In the genomic region with DNA sequence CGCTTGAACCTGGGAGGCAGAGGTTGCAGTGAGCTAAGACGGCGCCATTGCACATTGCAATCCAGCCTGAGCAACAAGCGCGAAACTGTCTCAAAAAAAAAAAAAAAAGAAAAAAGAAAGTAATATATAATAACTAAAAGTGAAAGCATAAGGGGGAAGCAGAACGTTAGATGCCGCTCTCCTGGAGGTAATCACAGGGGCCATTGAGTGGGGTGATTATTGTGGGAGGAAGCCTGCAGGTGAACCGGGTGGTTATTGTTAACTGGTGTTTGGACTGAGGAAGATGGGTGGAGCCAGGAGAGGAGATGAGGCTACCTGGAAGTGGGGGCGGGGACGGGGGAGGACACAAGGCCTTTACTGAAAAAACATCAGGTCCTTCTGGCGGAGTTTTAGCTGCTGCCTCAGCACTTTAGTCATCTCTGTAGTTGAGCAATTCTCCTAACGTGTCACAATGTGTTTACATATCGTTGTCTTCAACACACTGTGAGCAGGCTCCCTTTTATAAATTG, we compare ENCODE assay signal across 8 cellular contexts. TPM values are rescaled to one million over a fixed set of nuclear protein-coding genes. Genes with fewer than 3 reads are reported as not detected.
DNase-seq lines count a peak whose midpoint lies in the region; ATAC-seq and TF ChIP-seq lines count a peak whose summit lies in the region.

No MANE protein-coding gene starts in this region.

- peak; percentile 7 for DNase-seq in NK-92 treated with Interleukin-12 subunit alpha and Interleukin-12 subunit beta, amount 100 ng/mL, for 24 hours (lab: John Stamatoyannopoulos, UW)
- DNase-seq in NK-92 (lab: John Stamatoyannopoulos, UW; ENCODE audit: unreplicated experiment), result no peak
- peak; percentile 87 for DNase-seq in activated CD4-positive, alpha-beta T cell treated with anti-CD3 and anti-CD28 coated beads for 36 hours
- DNase-seq in fibroblast of lung (ENCODE audit: low read depth in 2 of 2), result peak; percentile 44 to 86
- DNase-seq in stimulated activated CD4-positive, alpha-beta T cell treated with anti-CD3 and anti-CD28 coated beads, TNF-alpha, amount 100 ng/mL, for 48 hours (ENCODE audit: low read depth in 3 of 3), result peak in 2 of 3 donors; percentile 65 to 70
- DNase-seq in DMS79 (lab: John Stamatoyannopoulos, UW), result no peak

- no peaks in the 10 kb centered on the region for H3K36me3 ChIP-seq in fibroblast of lung (ENCODE audit: control insufficient read depth, insufficient read depth, low read length)

- peak overlapping the region; percentile 73 for H3K27ac Mint-ChIP-seq in activated CD4-positive, alpha-beta T cell treated with anti-CD3 and anti-CD28 coated beads for 36 hours

- no peak overlapping the region for H3K27ac ChIP-seq in fibroblast of lung (ENCODE audit: insufficient read depth, low read length)

- no peaks in the 10 kb centered on the region for H3K36me3 Mint-ChIP-seq in activated CD4-positive, alpha-beta T cell treated with anti-CD3 and anti-CD28 coated beads for 36 hours (ENCODE audit: low read depth)

- H3K4me1 Mint-ChIP-seq in activated CD4-positive, alpha-beta T cell treated with anti-CD3 and anti-CD28 coated beads for 36 hours, result peaks cover 25% of the 10 kb centered on the region

- peaks cover 2% of the 10 kb centered on the region for H3K4me1 ChIP-seq in fibroblast of lung (ENCODE audit: control insufficient read depth, extremely low read depth, insufficient read depth, low read length)

- no peaks in the 10 kb centered on the region for H3K79me2 ChIP-seq in fibroblast of lung (ENCODE audit: control insufficient read depth, insufficient read depth, low read length)

- H3K9me3 Mint-ChIP-seq in activated CD4-positive, alpha-beta T cell treated with anti-CD3 and anti-CD28 coated beads for 36 hours (ENCODE audit: low read depth), result no peaks in the 10 kb centered on the region

- no peaks in the 10 kb centered on the region for H3K27me3 ChIP-seq in fibroblast of lung (ENCODE audit: control insufficient read depth, insufficient read depth, low read length)

- H3K4me2 ChIP-seq in fibroblast of lung (ENCODE audit: extremely low read depth, insufficient read depth, low read length), result no peak overlapping the region

- ATAC-seq in HG03520 (IDR thresholded peaks at IDR 0.05; ENCODE audit: unreplicated experiment) (peak; percentile 71), SK-N-SH treated with all-trans-retinoic acid at 6 μM for 48 hours (no peak)
- peak; percentile 94 for ATAC-seq in activated CD4-positive, alpha-beta T cell treated with anti-CD3 and anti-CD28 coated beads for 36 hours

- TF ChIP-seq CTCF in fibroblast of lung (conservative IDR thresholded peaks at IDR 0.05 in 1 of 2, IDR thresholded peaks at IDR 0.05 in 1 of 2; ENCODE audit: low read depth in 1 of 2, low read length in 2 of 2), result no peak

- intact Hi-C loops in activated CD4-positive, alpha-beta T cell treated with anti-CD3 and anti-CD28 coated beads for 36 hours (cut with DNase I, micrococcal nuclease), result loop anchor here in 1 of 2 experiments (5.0 kb wide), 2 partner anchors 109 to 191 kb away; no protein-coding TSS in a partner anchor

- no peaks in the 10 kb centered on the region for H4K20me1 ChIP-seq in fibroblast of lung (ENCODE audit: control insufficient read depth, extremely low read depth, insufficient read depth, low read length)

- H3K27me3 Mint-ChIP-seq in activated CD4-positive, alpha-beta T cell treated with anti-CD3 and anti-CD28 coated beads for 36 hours, result peaks cover 21% of the 10 kb centered on the region

- no peak overlapping the region for H3K9ac ChIP-seq in fibroblast of lung (ENCODE audit: insufficient read depth, low read length)

- no peaks in the 10 kb centered on the region for H3K9me3 ChIP-seq in fibroblast of lung (ENCODE audit: control insufficient read depth, insufficient read depth, low read depth, low read length)

- peak overlapping the region; percentile 70 for H3K4me3 Mint-ChIP-seq in activated CD4-positive, alpha-beta T cell treated with anti-CD3 and anti-CD28 coated beads for 36 hours

- no peak overlapping the region for H3K4me3 ChIP-seq in fibroblast of lung (replicated peaks in 1 of 4; ENCODE audit: control extremely low read depth in 1 of 4, insufficient read depth in 1 of 4, low read depth in 3 of 4, low read length in 4 of 4)

- POLR2A ChIA-PET in activated CD4-positive, alpha-beta T cell treated with anti-CD3 and anti-CD28 coated beads for 36 hours (lab: Charles Lee), result interaction anchor here (0.6 to 1.0 kb wide), 3 partner anchors 10 to 599 kb away, joined by 3 read pairs; no protein-coding TSS in a partner anchor

- CTCF ChIA-PET in activated CD4-positive, alpha-beta T cell treated with anti-CD3 and anti-CD28 coated beads for 36 hours (lab: Charles Lee), result interaction anchor here (0.6 to 2.0 kb wide), 6 partner anchors 9 to 252 kb away, joined by 3 to 6 read pairs (median 4); no protein-coding TSS in a partner anchor

- H2AFZ ChIP-seq in fibroblast of lung (ENCODE audit: low read length), result no peak overlapping the region

TF ChIP-seq in SK-N-SH treated with all-trans-retinoic acid at 6 μM for 48 hours, 23 proteins besides CTCF, POLR2A, EP300 and RAD21:
- TF ChIP-seq ZFP30 (CRISPR knock-in tag; IDR thresholded peaks at IDR 0.05), result no peak
- TF ChIP-seq, protein P1, sequence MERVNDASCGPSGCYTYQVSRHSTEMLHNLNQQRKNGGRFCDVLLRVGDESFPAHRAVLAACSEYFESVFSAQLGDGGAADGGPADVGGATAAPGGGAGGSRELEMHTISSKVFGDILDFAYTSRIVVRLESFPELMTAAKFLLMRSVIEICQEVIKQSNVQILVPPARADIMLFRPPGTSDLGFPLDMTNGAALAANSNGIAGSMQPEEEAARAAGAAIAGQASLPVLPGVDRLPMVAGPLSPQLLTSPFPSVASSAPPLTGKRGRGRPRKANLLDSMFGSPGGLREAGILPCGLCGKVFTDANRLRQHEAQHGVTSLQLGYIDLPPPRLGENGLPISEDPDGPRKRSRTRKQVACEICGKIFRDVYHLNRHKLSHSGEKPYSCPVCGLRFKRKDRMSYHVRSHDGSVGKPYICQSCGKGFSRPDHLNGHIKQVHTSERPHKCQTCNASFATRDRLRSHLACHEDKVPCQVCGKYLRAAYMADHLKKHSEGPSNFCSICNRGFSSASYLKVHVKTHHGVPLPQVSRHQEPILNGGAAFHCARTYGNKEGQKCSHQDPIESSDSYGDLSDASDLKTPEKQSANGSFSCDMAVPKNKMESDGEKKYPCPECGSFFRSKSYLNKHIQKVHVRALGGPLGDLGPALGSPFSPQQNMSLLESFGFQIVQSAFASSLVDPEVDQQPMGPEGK (CRISPR knock-in tag; IDR thresholded peaks at IDR 0.05; ENCODE audit: borderline replicate concordance), result no peak
- no peak for TF ChIP-seq ISL1 (CRISPR knock-in tag; IDR thresholded peaks at IDR 0.05)
- TF ChIP-seq, protein P2, sequence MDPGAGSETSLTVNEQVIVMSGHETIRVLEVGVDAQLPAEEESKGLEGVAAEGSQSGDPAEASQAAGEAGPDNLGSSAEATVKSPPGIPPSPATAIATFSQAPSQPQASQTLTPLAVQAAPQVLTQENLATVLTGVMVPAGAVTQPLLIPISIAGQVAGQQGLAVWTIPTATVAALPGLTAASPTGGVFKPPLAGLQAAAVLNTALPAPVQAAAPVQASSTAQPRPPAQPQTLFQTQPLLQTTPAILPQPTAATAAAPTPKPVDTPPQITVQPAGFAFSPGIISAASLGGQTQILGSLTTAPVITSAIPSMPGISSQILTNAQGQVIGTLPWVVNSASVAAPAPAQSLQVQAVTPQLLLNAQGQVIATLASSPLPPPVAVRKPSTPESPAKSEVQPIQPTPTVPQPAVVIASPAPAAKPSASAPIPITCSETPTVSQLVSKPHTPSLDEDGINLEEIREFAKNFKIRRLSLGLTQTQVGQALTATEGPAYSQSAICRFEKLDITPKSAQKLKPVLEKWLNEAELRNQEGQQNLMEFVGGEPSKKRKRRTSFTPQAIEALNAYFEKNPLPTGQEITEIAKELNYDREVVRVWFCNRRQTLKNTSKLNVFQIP (CRISPR knock-in tag; IDR thresholded peaks at IDR 0.05; ENCODE audit: borderline replicate concordance, low read depth), result no peak
- TF ChIP-seq ESRRG (CRISPR knock-in tag; IDR thresholded peaks at IDR 0.05), result no peak
- TF ChIP-seq RARB (CRISPR knock-in tag; IDR thresholded peaks at IDR 0.05), result no peak
- TF ChIP-seq GLIS3 (CRISPR knock-in tag; IDR thresholded peaks at IDR 0.05), result no peak
- TF ChIP-seq ZFP3 (CRISPR knock-in tag; IDR thresholded peaks at IDR 0.05), result no peak
- TF ChIP-seq ZC3H10 (CRISPR knock-in tag; IDR thresholded peaks at IDR 0.05), result no peak
- no peak for TF ChIP-seq CSDC2 (CRISPR knock-in tag; IDR thresholded peaks at IDR 0.05)
- TF ChIP-seq ZNF70 (CRISPR knock-in tag; IDR thresholded peaks at IDR 0.05), result no peak
- no peak for TF ChIP-seq SNAI2 (CRISPR knock-in tag; IDR thresholded peaks at IDR 0.05)
- TF ChIP-seq TCF4 (CRISPR knock-in tag; IDR thresholded peaks at IDR 0.05; ENCODE audit: borderline replicate concordance), result no peak
- no peak for TF ChIP-seq ZNF8 (CRISPR knock-in tag; IDR thresholded peaks at IDR 0.05)
- no peak for TF ChIP-seq PPARA (CRISPR knock-in tag; IDR thresholded peaks at IDR 0.05; ENCODE audit: borderline replicate concordance)
- no peak for TF ChIP-seq ARNTL (CRISPR knock-in tag; IDR thresholded peaks at IDR 0.05; ENCODE audit: borderline replicate concordance, low read depth)

RNA-seq across cellular contexts. Expression of a gene that starts 5.3 kb away (rescaled TPM):
- total RNA-seq in activated CD4-positive, alpha-beta T cell treated with anti-CD3 and anti-CD28 coated beads for 36 hours, result 10 to 100 TPM in 1 of 2 experiments, 1 to 10 TPM in 1; 8.4 to 10.0 TPM
- 36.5 and 41.1 TPM in 2 replicates for total RNA-seq in fibroblast of lung
- polyA plus RNA-seq in fibroblast of lung, result 25.9 and 40.8 TPM in 2 replicates
- polyA plus RNA-seq in fibroblast of lung (2012), result 26.6 and 39.2 TPM in 2 replicates
- 26.9 and 32.4 TPM in 2 replicates for polyA minus RNA-seq in fibroblast of lung (ENCODE audit: low replicate concordance)

Comparison
In these comparisons a context has a peak if more than half of its experiments do, and no peak if none do; other contexts are left out.
1. DNase-seq: peak in NK-92 treated with Interleukin-12 subunit alpha and Interleukin-12 subunit beta, amount 100 ng/mL, for 24 hours (single experiment), activated CD4-positive, alpha-beta T cell treated with anti-CD3 and anti-CD28 coated beads for 36 hours (single experiment), fibroblast of lung (2 of 2) and stimulated activated CD4-positive, alpha-beta T cell treated with anti-CD3 and anti-CD28 coated beads, TNF-alpha, amount 100 ng/mL, for 48 hours (2 of 3); none in NK-92 (single experiment) and DMS79 (single experiment).